1 cellular context compared by ENCODE assay signal in the genomic region with DNA sequence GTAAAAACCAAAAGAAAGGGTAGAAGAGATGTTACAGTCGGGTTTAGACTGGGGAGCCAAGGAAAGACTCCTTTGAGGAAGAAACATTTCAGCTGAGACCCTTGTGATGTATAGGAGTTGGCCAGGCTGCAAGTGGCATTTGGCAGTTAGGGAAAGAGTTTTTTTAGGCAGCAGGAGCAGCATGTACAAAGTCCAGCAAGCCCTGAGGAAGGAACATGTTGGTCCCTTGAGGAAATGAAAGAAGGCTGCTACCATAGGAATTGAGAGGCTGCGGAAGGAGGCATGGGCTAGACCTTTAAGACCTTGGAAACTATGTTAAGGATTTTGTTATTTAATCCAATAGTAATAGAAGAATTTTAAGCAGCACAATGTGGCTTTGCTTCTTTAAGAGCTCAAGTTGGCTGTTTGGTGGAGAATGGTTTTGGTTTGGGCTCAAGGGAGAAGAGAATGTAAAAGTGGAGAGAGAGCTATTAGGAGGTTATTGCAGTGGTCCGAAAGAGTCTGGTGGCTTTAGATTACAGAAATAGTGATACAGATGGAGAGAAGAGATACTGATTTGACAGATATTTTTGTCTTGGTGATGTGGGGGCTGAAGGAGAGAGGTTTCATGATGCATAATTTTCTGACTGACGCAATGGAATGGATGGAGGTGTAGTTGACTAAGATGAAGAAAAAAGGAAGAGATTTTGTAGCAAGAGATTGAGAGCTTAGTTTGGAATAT.
TF ChIP-seq lines count a peak whose summit lies in the region.

No MANE protein-coding gene starts in this region.

TF ChIP-seq in K562, 482 proteins besides CTCF, POLR2A, EP300 and RAD21 (continued from another document and continues in another):
- TF ChIP-seq, protein P1, sequence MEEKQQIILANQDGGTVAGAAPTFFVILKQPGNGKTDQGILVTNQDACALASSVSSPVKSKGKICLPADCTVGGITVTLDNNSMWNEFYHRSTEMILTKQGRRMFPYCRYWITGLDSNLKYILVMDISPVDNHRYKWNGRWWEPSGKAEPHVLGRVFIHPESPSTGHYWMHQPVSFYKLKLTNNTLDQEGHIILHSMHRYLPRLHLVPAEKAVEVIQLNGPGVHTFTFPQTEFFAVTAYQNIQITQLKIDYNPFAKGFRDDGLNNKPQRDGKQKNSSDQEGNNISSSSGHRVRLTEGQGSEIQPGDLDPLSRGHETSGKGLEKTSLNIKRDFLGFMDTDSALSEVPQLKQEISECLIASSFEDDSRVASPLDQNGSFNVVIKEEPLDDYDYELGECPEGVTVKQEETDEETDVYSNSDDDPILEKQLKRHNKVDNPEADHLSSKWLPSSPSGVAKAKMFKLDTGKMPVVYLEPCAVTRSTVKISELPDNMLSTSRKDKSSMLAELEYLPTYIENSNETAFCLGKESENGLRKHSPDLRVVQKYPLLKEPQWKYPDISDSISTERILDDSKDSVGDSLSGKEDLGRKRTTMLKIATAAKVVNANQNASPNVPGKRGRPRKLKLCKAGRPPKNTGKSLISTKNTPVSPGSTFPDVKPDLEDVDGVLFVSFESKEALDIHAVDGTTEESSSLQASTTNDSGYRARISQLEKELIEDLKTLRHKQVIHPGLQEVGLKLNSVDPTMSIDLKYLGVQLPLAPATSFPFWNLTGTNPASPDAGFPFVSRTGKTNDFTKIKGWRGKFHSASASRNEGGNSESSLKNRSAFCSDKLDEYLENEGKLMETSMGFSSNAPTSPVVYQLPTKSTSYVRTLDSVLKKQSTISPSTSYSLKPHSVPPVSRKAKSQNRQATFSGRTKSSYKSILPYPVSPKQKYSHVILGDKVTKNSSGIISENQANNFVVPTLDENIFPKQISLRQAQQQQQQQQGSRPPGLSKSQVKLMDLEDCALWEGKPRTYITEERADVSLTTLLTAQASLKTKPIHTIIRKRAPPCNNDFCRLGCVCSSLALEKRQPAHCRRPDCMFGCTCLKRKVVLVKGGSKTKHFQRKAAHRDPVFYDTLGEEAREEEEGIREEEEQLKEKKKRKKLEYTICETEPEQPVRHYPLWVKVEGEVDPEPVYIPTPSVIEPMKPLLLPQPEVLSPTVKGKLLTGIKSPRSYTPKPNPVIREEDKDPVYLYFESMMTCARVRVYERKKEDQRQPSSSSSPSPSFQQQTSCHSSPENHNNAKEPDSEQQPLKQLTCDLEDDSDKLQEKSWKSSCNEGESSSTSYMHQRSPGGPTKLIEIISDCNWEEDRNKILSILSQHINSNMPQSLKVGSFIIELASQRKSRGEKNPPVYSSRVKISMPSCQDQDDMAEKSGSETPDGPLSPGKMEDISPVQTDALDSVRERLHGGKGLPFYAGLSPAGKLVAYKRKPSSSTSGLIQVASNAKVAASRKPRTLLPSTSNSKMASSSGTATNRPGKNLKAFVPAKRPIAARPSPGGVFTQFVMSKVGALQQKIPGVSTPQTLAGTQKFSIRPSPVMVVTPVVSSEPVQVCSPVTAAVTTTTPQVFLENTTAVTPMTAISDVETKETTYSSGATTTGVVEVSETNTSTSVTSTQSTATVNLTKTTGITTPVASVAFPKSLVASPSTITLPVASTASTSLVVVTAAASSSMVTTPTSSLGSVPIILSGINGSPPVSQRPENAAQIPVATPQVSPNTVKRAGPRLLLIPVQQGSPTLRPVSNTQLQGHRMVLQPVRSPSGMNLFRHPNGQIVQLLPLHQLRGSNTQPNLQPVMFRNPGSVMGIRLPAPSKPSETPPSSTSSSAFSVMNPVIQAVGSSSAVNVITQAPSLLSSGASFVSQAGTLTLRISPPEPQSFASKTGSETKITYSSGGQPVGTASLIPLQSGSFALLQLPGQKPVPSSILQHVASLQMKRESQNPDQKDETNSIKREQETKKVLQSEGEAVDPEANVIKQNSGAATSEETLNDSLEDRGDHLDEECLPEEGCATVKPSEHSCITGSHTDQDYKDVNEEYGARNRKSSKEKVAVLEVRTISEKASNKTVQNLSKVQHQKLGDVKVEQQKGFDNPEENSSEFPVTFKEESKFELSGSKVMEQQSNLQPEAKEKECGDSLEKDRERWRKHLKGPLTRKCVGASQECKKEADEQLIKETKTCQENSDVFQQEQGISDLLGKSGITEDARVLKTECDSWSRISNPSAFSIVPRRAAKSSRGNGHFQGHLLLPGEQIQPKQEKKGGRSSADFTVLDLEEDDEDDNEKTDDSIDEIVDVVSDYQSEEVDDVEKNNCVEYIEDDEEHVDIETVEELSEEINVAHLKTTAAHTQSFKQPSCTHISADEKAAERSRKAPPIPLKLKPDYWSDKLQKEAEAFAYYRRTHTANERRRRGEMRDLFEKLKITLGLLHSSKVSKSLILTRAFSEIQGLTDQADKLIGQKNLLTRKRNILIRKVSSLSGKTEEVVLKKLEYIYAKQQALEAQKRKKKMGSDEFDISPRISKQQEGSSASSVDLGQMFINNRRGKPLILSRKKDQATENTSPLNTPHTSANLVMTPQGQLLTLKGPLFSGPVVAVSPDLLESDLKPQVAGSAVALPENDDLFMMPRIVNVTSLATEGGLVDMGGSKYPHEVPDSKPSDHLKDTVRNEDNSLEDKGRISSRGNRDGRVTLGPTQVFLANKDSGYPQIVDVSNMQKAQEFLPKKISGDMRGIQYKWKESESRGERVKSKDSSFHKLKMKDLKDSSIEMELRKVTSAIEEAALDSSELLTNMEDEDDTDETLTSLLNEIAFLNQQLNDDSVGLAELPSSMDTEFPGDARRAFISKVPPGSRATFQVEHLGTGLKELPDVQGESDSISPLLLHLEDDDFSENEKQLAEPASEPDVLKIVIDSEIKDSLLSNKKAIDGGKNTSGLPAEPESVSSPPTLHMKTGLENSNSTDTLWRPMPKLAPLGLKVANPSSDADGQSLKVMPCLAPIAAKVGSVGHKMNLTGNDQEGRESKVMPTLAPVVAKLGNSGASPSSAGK (IDR thresholded peaks at IDR 0.05), result no peak
- TF ChIP-seq, protein P2, sequence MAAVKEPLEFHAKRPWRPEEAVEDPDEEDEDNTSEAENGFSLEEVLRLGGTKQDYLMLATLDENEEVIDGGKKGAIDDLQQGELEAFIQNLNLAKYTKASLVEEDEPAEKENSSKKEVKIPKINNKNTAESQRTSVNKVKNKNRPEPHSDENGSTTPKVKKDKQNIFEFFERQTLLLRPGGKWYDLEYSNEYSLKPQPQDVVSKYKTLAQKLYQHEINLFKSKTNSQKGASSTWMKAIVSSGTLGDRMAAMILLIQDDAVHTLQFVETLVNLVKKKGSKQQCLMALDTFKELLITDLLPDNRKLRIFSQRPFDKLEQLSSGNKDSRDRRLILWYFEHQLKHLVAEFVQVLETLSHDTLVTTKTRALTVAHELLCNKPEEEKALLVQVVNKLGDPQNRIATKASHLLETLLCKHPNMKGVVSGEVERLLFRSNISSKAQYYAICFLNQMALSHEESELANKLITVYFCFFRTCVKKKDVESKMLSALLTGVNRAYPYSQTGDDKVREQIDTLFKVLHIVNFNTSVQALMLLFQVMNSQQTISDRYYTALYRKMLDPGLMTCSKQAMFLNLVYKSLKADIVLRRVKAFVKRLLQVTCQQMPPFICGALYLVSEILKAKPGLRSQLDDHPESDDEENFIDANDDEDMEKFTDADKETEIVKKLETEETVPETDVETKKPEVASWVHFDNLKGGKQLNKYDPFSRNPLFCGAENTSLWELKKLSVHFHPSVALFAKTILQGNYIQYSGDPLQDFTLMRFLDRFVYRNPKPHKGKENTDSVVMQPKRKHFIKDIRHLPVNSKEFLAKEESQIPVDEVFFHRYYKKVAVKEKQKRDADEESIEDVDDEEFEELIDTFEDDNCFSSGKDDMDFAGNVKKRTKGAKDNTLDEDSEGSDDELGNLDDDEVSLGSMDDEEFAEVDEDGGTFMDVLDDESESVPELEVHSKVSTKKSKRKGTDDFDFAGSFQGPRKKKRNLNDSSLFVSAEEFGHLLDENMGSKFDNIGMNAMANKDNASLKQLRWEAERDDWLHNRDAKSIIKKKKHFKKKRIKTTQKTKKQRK (IDR thresholded peaks at IDR 0.05; ENCODE audit: borderline replicate concordance, low read depth, low read length), result no peak
- no peak for TF ChIP-seq CSDE1 (IDR thresholded peaks at IDR 0.05)
- TF ChIP-seq, protein P3, sequence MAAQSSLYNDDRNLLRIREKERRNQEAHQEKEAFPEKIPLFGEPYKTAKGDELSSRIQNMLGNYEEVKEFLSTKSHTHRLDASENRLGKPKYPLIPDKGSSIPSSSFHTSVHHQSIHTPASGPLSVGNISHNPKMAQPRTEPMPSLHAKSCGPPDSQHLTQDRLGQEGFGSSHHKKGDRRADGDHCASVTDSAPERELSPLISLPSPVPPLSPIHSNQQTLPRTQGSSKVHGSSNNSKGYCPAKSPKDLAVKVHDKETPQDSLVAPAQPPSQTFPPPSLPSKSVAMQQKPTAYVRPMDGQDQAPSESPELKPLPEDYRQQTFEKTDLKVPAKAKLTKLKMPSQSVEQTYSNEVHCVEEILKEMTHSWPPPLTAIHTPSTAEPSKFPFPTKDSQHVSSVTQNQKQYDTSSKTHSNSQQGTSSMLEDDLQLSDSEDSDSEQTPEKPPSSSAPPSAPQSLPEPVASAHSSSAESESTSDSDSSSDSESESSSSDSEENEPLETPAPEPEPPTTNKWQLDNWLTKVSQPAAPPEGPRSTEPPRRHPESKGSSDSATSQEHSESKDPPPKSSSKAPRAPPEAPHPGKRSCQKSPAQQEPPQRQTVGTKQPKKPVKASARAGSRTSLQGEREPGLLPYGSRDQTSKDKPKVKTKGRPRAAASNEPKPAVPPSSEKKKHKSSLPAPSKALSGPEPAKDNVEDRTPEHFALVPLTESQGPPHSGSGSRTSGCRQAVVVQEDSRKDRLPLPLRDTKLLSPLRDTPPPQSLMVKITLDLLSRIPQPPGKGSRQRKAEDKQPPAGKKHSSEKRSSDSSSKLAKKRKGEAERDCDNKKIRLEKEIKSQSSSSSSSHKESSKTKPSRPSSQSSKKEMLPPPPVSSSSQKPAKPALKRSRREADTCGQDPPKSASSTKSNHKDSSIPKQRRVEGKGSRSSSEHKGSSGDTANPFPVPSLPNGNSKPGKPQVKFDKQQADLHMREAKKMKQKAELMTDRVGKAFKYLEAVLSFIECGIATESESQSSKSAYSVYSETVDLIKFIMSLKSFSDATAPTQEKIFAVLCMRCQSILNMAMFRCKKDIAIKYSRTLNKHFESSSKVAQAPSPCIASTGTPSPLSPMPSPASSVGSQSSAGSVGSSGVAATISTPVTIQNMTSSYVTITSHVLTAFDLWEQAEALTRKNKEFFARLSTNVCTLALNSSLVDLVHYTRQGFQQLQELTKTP (IDR thresholded peaks at IDR 0.05; ENCODE audit: low read depth in 1 of 2, partially characterized antibody in 2 of 2), result peak; percentile 45 to 88
- TF ChIP-seq, protein P4, sequence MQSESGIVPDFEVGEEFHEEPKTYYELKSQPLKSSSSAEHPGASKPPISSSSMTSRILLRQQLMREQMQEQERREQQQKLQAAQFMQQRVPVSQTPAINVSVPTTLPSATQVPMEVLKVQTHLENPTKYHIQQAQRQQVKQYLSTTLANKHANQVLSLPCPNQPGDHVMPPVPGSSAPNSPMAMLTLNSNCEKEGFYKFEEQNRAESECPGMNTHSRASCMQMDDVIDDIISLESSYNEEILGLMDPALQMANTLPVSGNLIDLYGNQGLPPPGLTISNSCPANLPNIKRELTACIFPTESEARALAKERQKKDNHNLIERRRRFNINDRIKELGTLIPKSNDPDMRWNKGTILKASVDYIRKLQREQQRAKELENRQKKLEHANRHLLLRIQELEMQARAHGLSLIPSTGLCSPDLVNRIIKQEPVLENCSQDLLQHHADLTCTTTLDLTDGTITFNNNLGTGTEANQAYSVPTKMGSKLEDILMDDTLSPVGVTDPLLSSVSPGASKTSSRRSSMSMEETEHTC (IDR thresholded peaks at IDR 0.05), result no peak
- TF ChIP-seq, protein P5, sequence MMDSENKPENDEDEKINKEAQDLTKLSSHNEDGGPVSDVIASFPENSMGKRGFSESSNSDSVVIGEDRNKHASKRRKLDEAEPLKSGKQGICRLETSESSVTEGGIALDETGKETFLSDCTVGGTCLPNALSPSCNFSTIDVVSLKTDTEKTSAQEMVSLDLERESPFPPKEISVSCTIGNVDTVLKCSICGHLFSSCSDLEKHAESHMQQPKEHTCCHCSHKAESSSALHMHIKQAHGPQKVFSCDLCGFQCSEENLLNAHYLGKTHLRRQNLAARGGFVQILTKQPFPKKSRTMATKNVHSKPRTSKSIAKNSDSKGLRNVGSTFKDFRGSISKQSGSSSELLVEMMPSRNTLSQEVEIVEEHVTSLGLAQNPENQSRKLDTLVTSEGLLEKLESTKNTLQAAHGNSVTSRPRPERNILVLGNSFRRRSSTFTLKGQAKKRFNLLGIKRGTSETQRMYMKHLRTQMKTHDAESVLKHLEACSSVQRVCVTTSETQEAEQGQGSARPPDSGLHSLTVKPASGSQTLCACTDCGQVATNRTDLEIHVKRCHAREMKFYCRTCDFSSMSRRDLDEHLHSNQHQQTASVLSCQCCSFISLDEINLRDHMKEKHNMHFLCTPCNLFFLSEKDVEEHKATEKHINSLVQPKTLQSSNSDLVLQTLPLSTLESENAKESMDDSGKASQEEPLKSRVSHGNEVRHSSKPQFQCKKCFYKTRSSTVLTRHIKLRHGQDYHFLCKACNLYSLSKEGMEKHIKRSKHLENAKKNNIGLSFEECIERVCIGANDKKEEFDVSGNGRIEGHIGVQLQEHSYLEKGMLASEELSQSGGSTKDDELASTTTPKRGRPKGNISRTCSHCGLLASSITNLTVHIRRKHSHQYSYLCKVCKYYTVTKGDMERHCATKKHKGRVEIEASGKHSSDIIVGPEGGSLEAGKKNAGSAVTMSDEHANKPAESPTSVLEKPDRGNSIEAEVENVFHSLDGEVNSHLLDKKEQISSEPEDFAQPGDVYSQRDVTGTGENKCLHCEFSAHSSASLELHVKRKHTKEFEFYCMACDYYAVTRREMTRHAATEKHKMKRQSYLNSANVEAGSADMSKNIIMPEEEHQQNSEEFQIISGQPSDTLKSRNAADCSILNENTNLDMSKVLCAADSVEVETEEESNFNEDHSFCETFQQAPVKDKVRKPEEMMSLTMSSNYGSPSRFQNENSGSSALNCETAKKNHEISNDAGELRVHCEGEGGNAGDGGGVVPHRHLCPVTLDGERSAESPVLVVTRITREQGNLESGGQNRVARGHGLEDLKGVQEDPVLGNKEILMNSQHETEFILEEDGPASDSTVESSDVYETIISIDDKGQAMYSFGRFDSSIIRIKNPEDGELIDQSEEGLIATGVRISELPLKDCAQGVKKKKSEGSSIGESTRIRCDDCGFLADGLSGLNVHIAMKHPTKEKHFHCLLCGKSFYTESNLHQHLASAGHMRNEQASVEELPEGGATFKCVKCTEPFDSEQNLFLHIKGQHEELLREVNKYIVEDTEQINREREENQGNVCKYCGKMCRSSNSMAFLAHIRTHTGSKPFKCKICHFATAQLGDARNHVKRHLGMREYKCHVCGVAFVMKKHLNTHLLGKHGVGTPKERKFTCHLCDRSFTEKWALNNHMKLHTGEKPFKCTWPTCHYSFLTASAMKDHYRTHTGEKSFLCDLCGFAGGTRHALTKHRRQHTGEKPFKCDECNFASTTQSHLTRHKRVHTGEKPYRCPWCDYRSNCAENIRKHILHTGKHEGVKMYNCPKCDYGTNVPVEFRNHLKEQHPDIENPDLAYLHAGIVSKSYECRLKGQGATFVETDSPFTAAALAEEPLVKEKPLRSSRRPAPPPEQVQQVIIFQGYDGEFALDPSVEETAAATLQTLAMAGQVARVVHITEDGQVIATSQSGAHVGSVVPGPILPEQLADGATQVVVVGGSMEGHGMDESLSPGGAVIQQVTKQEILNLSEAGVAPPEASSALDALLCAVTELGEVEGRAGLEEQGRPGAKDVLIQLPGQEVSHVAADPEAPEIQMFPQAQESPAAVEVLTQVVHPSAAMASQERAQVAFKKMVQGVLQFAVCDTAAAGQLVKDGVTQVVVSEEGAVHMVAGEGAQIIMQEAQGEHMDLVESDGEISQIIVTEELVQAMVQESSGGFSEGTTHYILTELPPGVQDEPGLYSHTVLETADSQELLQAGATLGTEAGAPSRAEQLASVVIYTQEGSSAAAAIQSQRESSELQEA (IDR thresholded peaks at IDR 0.05; ENCODE audit: low read depth), result no peak
- TF ChIP-seq KLF6 (CRISPR knock-in tag; IDR thresholded peaks at IDR 0.05; ENCODE audit: borderline replicate concordance), result no peak
- TF ChIP-seq POLR3G (IDR thresholded peaks at IDR 0.05; ENCODE audit: extremely low read depth, insufficient read length, insufficient replicate concordance), result no peak
- TF ChIP-seq CREB1 (IDR thresholded peaks at IDR 0.05), result no peak
- no peak for TF ChIP-seq CREB1 (CRISPR knock-in tag; IDR thresholded peaks at IDR 0.05)
